Comparison of ENCODE assay signal across 1 cellular context in the genomic region with DNA sequence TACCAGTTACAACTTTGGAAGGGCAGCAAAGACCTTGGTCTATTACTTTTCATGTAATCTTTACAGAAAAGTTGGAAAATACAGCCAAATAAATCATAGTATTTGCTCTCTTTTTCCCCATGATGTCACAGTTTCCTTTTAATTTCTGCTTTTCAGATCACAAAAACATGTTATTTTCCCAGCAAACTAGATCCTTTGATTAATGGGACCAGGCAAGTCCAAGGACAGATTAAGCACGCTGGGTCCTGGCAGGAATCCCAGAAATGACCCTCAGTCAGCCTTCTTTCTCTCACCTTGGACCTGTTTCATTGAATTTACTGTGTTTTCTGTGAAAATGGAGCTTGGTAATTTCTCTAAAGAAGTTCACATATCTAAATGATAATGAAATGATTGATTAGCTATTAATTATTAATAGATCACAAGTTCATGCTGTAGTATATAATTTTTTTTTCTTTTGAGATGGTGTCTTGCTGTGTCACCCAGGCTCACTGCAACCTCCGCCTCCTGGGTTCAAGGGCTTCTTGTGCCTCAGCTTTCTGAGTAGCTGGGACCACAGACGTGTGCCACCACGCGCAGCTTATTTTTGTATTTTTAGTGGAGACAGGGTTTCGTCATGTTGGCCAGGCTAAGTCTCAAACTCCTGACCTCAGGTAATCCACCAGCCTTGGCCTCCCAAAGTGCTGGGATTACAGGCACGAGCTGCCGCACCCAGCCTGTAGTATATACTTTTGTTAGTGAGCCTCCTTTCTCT.
TF ChIP-seq lines count a peak whose summit lies in the region.

No MANE protein-coding gene starts in this region.

TF ChIP-seq in HepG2, 621 proteins besides CTCF, POLR2A, EP300 and RAD21 (continues in another document):
- TF ChIP-seq, protein P1, sequence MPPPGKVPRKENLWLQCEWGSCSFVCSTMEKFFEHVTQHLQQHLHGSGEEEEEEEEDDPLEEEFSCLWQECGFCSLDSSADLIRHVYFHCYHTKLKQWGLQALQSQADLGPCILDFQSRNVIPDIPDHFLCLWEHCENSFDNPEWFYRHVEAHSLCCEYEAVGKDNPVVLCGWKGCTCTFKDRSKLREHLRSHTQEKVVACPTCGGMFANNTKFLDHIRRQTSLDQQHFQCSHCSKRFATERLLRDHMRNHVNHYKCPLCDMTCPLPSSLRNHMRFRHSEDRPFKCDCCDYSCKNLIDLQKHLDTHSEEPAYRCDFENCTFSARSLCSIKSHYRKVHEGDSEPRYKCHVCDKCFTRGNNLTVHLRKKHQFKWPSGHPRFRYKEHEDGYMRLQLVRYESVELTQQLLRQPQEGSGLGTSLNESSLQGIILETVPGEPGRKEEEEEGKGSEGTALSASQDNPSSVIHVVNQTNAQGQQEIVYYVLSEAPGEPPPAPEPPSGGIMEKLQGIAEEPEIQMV (CRISPR knock-in tag; IDR thresholded peaks at IDR 0.05; ENCODE audit: low read depth): no peak
- TF ChIP-seq TCF7 (IDR thresholded peaks at IDR 0.05; ENCODE audit: low read depth) (peak; percentile 17; the same call in 1 of the 2 replicates), NCOR1 (IDR thresholded peaks at IDR 0.05; ENCODE audit: borderline replicate concordance, low read length) (peak; percentile 36; the same call in 1 of the 2 replicates), FOXJ3 (CRISPR knock-in tag; IDR thresholded peaks at IDR 0.05; ENCODE audit: borderline replicate concordance) (no peak), ZNF335 (CRISPR knock-in tag; IDR thresholded peaks at IDR 0.05) (no peak), SAP130 (CRISPR knock-in tag; IDR thresholded peaks at IDR 0.05; ENCODE audit: low read depth) (peak; percentile 51; the same call in 1 of the 2 replicates), ZBTB42 (CRISPR knock-in tag; IDR thresholded peaks at IDR 0.05) (no peak), FOXA3 (CRISPR knock-in tag; IDR thresholded peaks at IDR 0.05) (no peak), KAT7 (CRISPR knock-in tag; IDR thresholded peaks at IDR 0.05; ENCODE audit: borderline replicate concordance) (no peak), ZNF773 (CRISPR knock-in tag; IDR thresholded peaks at IDR 0.05; ENCODE audit: borderline replicate concordance) (no peak), STAT6 (CRISPR knock-in tag; IDR thresholded peaks at IDR 0.05; ENCODE audit: borderline replicate concordance) (0 out of 2 replicates have a peak, but pooled peaks have one; percentile 52), ZC3H13 (CRISPR knock-in tag; IDR thresholded peaks at IDR 0.05) (no peak), SRSF4 (IDR thresholded peaks at IDR 0.05; ENCODE audit: low read depth, low read length, poor library complexity, severe bottlenecking) (no peak), HNF4A (CRISPR knock-in tag; IDR thresholded peaks at IDR 0.05) (peak; percentile 25; the same call in 1 of the 2 replicates), NRL (CRISPR knock-in tag; IDR thresholded peaks at IDR 0.05; ENCODE audit: borderline replicate concordance) (no peak), ZNF761 (CRISPR knock-in tag; conservative IDR thresholded peaks at IDR 0.05) (no peak), ATF6 (CRISPR knock-in tag; conservative IDR thresholded peaks at IDR 0.05) (no peak), MZF1 (CRISPR knock-in tag; IDR thresholded peaks at IDR 0.05; ENCODE audit: borderline replicate concordance) (no peak), ZBTB3 (CRISPR knock-in tag; IDR thresholded peaks at IDR 0.05; ENCODE audit: borderline replicate concordance, low read depth) (no peak), GFI1 (CRISPR knock-in tag; IDR thresholded peaks at IDR 0.05; ENCODE audit: borderline replicate concordance) (no peak), ZFP37 (CRISPR knock-in tag; IDR thresholded peaks at IDR 0.05; ENCODE audit: borderline replicate concordance) (no peak), ZNF251 (CRISPR knock-in tag; IDR thresholded peaks at IDR 0.05) (no peak), NFE2L1 (CRISPR knock-in tag; IDR thresholded peaks at IDR 0.05; ENCODE audit: borderline replicate concordance) (no peak), ZNF768 (CRISPR knock-in tag; IDR thresholded peaks at IDR 0.05) (no peak), HMG20A (CRISPR knock-in tag; IDR thresholded peaks at IDR 0.05; ENCODE audit: borderline replicate concordance) (peak; percentile 44; the same call in 1 of the 2 replicates), SOX6 (IDR thresholded peaks at IDR 0.05) (no peak), SOX6 (CRISPR knock-in tag; IDR thresholded peaks at IDR 0.05) (peak; percentile 21; the same call in 1 of the 2 replicates), CCAR2 (optimal IDR thresholded peaks at IDR 0.05; ENCODE audit: low read depth, low read length) (no peak), CHD4 (IDR thresholded peaks at IDR 0.05; ENCODE audit: borderline replicate concordance, low read length) (peak; percentile 50; the same call in 1 of the 2 replicates), ZNF589 (CRISPR knock-in tag; conservative IDR thresholded peaks at IDR 0.05) (no peak), HDAC6 (IDR thresholded peaks at IDR 0.05; ENCODE audit: low read depth, low read length) (no peak), ZNF160 (CRISPR knock-in tag; IDR thresholded peaks at IDR 0.05) (no peak), SKI (IDR thresholded peaks at IDR 0.05; ENCODE audit: partially characterized antibody) (no peak), NCOA2 (CRISPR knock-in tag; IDR thresholded peaks at IDR 0.05) (0 out of 2 replicates have a peak, but pooled peaks have one; percentile 26), ASH2L (IDR thresholded peaks at IDR 0.05; ENCODE audit: insufficient read length, low read depth, low read length) (no peak), NR2F1 (CRISPR knock-in tag; IDR thresholded peaks at IDR 0.05) (no peak), DPF2 (CRISPR knock-in tag; IDR thresholded peaks at IDR 0.05; ENCODE audit: borderline replicate concordance, low read depth) (0 out of 2 replicates have a peak, but pooled peaks have one; percentile 30), SALL1 (CRISPR knock-in tag; IDR thresholded peaks at IDR 0.05) (peak; percentile 43; the same call in 1 of the 2 replicates), SOX13 (IDR thresholded peaks at IDR 0.05) (no peak), SOX13 (CRISPR knock-in tag; conservative IDR thresholded peaks at IDR 0.05 in 1 of 2, IDR thresholded peaks at IDR 0.05 in 1 of 2) (peak in 1 of 2 experiments; percentile 18; a peak in 1 of 4 replicates), ZNF841 (CRISPR knock-in tag; IDR thresholded peaks at IDR 0.05; ENCODE audit: borderline replicate concordance) (no peak), NFKB2 (CRISPR knock-in tag; IDR thresholded peaks at IDR 0.05; ENCODE audit: borderline replicate concordance) (no peak), FOXP1 (IDR thresholded peaks at IDR 0.05) (no peak), FOXP1 (CRISPR knock-in tag; IDR thresholded peaks at IDR 0.05) (no peak; the same call in 1 of the 2 replicates)
- TF ChIP-seq, protein P2, sequence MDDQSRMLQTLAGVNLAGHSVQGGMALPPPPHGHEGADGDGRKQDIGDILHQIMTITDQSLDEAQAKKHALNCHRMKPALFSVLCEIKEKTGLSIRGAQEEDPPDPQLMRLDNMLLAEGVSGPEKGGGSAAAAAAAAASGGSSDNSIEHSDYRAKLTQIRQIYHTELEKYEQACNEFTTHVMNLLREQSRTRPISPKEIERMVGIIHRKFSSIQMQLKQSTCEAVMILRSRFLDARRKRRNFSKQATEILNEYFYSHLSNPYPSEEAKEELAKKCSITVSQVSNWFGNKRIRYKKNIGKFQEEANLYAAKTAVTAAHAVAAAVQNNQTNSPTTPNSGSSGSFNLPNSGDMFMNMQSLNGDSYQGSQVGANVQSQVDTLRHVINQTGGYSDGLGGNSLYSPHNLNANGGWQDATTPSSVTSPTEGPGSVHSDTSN (CRISPR knock-in tag; IDR thresholded peaks at IDR 0.05; ENCODE audit: borderline replicate concordance): no peak
- TF ChIP-seq, protein P3, sequence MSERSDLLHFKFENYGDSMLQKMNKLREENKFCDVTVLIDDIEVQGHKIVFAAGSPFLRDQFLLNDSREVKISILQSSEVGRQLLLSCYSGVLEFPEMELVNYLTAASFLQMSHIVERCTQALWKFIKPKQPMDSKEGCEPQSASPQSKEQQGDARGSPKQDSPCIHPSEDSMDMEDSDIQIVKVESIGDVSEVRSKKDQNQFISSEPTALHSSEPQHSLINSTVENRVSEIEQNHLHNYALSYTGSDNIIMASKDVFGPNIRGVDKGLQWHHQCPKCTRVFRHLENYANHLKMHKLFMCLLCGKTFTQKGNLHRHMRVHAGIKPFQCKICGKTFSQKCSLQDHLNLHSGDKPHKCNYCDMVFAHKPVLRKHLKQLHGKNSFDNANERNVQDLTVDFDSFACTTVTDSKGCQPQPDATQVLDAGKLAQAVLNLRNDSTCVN (CRISPR knock-in tag; IDR thresholded peaks at IDR 0.05; ENCODE audit: borderline replicate concordance): no peak
- TF ChIP-seq, protein P4, sequence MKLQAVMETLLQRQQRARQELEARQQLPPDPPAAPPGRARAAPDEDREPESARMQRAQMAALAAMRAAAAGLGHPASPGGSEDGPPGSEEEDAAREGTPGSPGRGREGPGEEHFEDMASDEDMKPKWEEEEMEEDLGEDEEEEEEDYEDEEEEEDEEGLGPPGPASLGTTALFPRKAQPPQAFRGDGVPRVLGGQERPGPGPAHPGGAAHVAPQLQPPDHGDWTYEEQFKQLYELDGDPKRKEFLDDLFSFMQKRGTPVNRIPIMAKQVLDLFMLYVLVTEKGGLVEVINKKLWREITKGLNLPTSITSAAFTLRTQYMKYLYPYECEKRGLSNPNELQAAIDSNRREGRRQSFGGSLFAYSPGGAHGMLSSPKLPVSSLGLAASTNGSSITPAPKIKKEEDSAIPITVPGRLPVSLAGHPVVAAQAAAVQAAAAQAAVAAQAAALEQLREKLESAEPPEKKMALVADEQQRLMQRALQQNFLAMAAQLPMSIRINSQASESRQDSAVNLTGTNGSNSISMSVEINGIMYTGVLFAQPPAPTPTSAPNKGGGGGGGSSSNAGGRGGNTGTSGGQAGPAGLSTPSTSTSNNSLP (IDR thresholded peaks at IDR 0.05; ENCODE audit: low read depth, low read length): peak; percentile 60; the same call in 1 of the 2 replicates
- TF ChIP-seq, protein P5, sequence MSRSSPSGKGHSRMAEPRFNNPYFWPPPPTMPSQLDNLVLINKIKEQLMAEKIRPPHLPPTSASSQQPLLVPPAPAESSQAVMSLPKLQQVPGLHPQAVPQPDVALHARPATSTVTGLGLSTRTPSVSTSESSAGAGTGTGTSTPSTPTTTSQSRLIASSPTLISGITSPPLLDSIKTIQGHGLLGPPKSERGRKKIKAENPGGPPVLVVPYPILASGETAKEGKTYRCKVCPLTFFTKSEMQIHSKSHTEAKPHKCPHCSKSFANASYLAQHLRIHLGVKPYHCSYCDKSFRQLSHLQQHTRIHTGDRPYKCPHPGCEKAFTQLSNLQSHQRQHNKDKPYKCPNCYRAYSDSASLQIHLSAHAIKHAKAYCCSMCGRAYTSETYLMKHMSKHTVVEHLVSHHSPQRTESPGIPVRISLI (CRISPR knock-in tag; IDR thresholded peaks at IDR 0.05; ENCODE audit: borderline replicate concordance): no peak
- TF ChIP-seq, protein P6, sequence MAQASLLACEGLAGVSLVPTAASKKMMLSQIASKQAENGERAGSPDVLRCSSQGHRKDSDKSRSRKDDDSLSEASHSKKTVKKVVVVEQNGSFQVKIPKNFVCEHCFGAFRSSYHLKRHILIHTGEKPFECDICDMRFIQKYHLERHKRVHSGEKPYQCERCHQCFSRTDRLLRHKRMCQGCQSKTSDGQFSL (CRISPR knock-in tag; IDR thresholded peaks at IDR 0.05): no peak
